In genomic region chr7:155745737-155746136, GRCh38 we compare ENCODE assay signal across 12 cellular contexts.
DNase-seq lines count a peak whose midpoint lies in the region; ATAC-seq and TF ChIP-seq lines count a peak whose summit lies in the region.
"Had no signal": no experiment of that assay in that cellular context is flagged by ENCODE, and none has a peak within 500 bp of the region (broad histone marks: within the 10 kb centered on the region; RNA-seq: fewer than 3 reads in every experiment).

No MANE protein-coding gene starts in this region.

- peaks cover 59% of the 10 kb centered on the region for H3K4me1 Mint-ChIP-seq in CD4-positive, alpha-beta T cell (ENCODE audit: low read depth)

- CTCF ChIA-PET in CD4-positive, alpha-beta T cell (lab: Charles Lee): no interaction called here

- no peaks in the 10 kb centered on the region for H3K27me3 Mint-ChIP-seq in CD4-positive, alpha-beta T cell
- H3K27me3 Mint-ChIP-seq: naive thymus-derived CD8-positive, alpha-beta T cell had no signal

- peaks cover 88% of the 10 kb centered on the region for H3K36me3 Mint-ChIP-seq in CD4-positive, alpha-beta T cell (ENCODE audit: low read depth)

- H3K27ac Mint-ChIP-seq in CD4-positive, alpha-beta T cell: peak overlapping the region; percentile 27

- no peak for DNase-seq in CD4-positive, alpha-beta T cell
- DNase-seq in NCI-H2227 treated with DMSO at 0.1 percent for 48 hours (lab: John Stamatoyannopoulos, UW) (no peak), LoVo (ENCODE audit: low spot score) (no peak), NCI-H187 treated with DMSO at 0.1 percent for 48 hours (lab: John Stamatoyannopoulos, UW) (no peak), NCI-H1048 (lab: John Stamatoyannopoulos, UW) (no peak)
- DNase-seq: naive thymus-derived CD8-positive, alpha-beta T cell; NCI-H146; NCI-H69 had no signal

- intact Hi-C loops in CD4-positive, alpha-beta T cell (cut with DNase I, micrococcal nuclease): no loop called here

- H3K9me3 Mint-ChIP-seq in CD4-positive, alpha-beta T cell: no peaks in the 10 kb centered on the region
- H3K9me3 Mint-ChIP-seq: naive thymus-derived CD8-positive, alpha-beta T cell had no signal

- peaks cover 89% of the 10 kb centered on the region for H3K36me3 ChIP-seq in KOPT-K1 (ENCODE audit: insufficient read depth, low read length)

- H3K9me3 ChIP-seq in CD4-positive, alpha-beta T cell (ENCODE audit: control insufficient read depth, low read length): no peaks in the 10 kb centered on the region
- H3K9me3 ChIP-seq in KOPT-K1 (ENCODE audit: insufficient read depth, low read length, poor library complexity, severe bottlenecking): no peaks in the 10 kb centered on the region

- no peaks in the 10 kb centered on the region for H3K27me3 ChIP-seq in CD4-positive, alpha-beta T cell (ENCODE audit: control insufficient read depth, insufficient read depth, low read length)

- H3K4me3 Mint-ChIP-seq in CD4-positive, alpha-beta T cell: no peak overlapping the region
- H3K4me3 Mint-ChIP-seq: naive thymus-derived CD8-positive, alpha-beta T cell had no signal

- POLR2A ChIA-PET in CD4-positive, alpha-beta T cell (lab: Charles Lee): no interaction called here

- no peak overlapping the region for H3K27ac ChIP-seq in CD4-positive, alpha-beta T cell (ENCODE audit: low read depth, low read length)
- H3K27ac ChIP-seq in KOPT-K1 (ENCODE audit: low read depth, low read length, poor library complexity, severe bottlenecking): peak overlapping the region; percentile 81

- no peak for ATAC-seq in CD4-positive, alpha-beta T cell (ENCODE audit: poor library complexity)
- ATAC-seq in GM19035 (IDR thresholded peaks at IDR 0.05; ENCODE audit: unreplicated experiment) (peak; percentile 16), HG02798 (IDR thresholded peaks at IDR 0.05; ENCODE audit: poor library complexity, unreplicated experiment) (peak; percentile 13)
- ATAC-seq: HepG2; naive thymus-derived CD8-positive, alpha-beta T cell had no signal

- no peak for TF ChIP-seq CTCF in CD4-positive, alpha-beta T cell (IDR thresholded peaks at IDR 0.05)
